8 cellular contexts compared by ENCODE assay signal in genomic region chr16:69187387-69187890, GRCh38.
A peak's percentile ranks its signal among the peaks of the same experiment; 100 is the strongest.
DNase-seq lines count a peak whose midpoint lies in the region; ATAC-seq and TF ChIP-seq lines count a peak whose summit lies in the region.

No MANE protein-coding gene starts in this region.

- no peaks in the 10 kb centered on the region for H3K9me3 ChIP-seq in BLaER1 treated with 17β-estradiol and CSF1 and Interleukin-3, amounts not matched to agents 10 nM and 100 nM (replicated peaks in 1 of 11)

- peaks cover 34 to 55% (median 49%) of the 10 kb centered on the region in 10 experiments for H3K4me1 ChIP-seq in BLaER1 treated with 17β-estradiol and CSF1 and Interleukin-3, amounts not matched to agents 10 nM and 100 nM

- no peaks in the 10 kb centered on the region for H3K27me3 ChIP-seq in BLaER1 treated with 17β-estradiol and CSF1 and Interleukin-3, amounts not matched to agents 10 nM and 100 nM
- H3K27me3 ChIP-seq in layer of hippocampus (ENCODE audit: control insufficient read depth, insufficient read depth, low read length): no peaks in the 10 kb centered on the region

- peaks cover 21 to 51% (median 37%) of the 10 kb centered on the region in 11 experiments; a peak in 20 of 22 replicates for H4K20me1 ChIP-seq in BLaER1 treated with 17β-estradiol and CSF1 and Interleukin-3, amounts not matched to agents 10 nM and 100 nM

- peaks cover 0 to 5% (median 0%) of the 10 kb centered on the region in 11 experiments; a peak in 2 of 22 replicates for H3K36me3 ChIP-seq in BLaER1 treated with 17β-estradiol and CSF1 and Interleukin-3, amounts not matched to agents 10 nM and 100 nM

- peak overlapping the region; percentile 83 to 98 (median 90) for H3K4me3 ChIP-seq in BLaER1 treated with 17β-estradiol and CSF1 and Interleukin-3, amounts not matched to agents 10 nM and 100 nM
- H3K4me3 ChIP-seq in WI38 (ENCODE audit: low read depth, low read length): peak overlapping the region; percentile 72

- peak overlapping the region; percentile 79 to 92 (median 88) for H3K27ac ChIP-seq in BLaER1 treated with 17β-estradiol and CSF1 and Interleukin-3, amounts not matched to agents 10 nM and 100 nM
- H3K27ac ChIP-seq in layer of hippocampus (ENCODE audit: low read depth, low read length): peak overlapping the region; percentile 80

- peak; percentile 26 for ATAC-seq in HG03457 (IDR thresholded peaks at IDR 0.05; ENCODE audit: unreplicated experiment)

- peak overlapping the region; percentile 84 to 98 (median 92) for H3K4me2 ChIP-seq in BLaER1 treated with 17β-estradiol and CSF1 and Interleukin-3, amounts not matched to agents 10 nM and 100 nM

- peak overlapping the region; percentile 88 to 93 (median 92) for H3K9ac ChIP-seq in BLaER1 treated with 17β-estradiol and CSF1 and Interleukin-3, amounts not matched to agents 10 nM and 100 nM

- TF ChIP-seq CTCF in WI38 (IDR thresholded peaks at IDR 0.05; ENCODE audit: low read depth, low read length): no peak

- DNase-seq in GM19240 (ENCODE audit: insufficient read length, low spot score) (peak; percentile 36), SKM-1 treated with dmso at 0.1 percent for 144 hours (lab: John Stamatoyannopoulos, UW; ENCODE audit: unreplicated experiment) (no peak)
- peak; percentile 33 for DNase-seq in central memory CD4-positive, alpha-beta T cell
- peak; percentile 7 for DNase-seq in stimulated activated CD4-positive, alpha-beta T cell treated with anti-CD3 and anti-CD28 coated beads, Interleukin-2, amount 100 ng/mL, for 4 hours (ENCODE audit: low read depth)
